Comparison of ENCODE assay signal across 12 cellular contexts in genomic region chr10:60942134-60942533, GRCh38. TPM values are rescaled to one million over a fixed set of nuclear protein-coding genes. Genes with fewer than 3 reads are reported as not detected.
DNase-seq lines count a peak whose midpoint lies in the region; ATAC-seq and TF ChIP-seq lines count a peak whose summit lies in the region.
"Had no signal": no experiment of that assay in that cellular context is flagged by ENCODE, and none has a peak within 500 bp of the region (broad histone marks: within the 10 kb centered on the region; RNA-seq: fewer than 3 reads in every experiment).

No MANE protein-coding gene starts in this region.

- no peak for TF ChIP-seq CTCF in HFF-Myc (IDR thresholded peaks at IDR 0.05; ENCODE audit: low read depth, low read length, missing control alignments)
- no peak for TF ChIP-seq CTCF in brain microvascular endothelial cell (IDR thresholded peaks at IDR 0.05; ENCODE audit: low read depth, low read length, missing control alignments)
- no peak for TF ChIP-seq CTCF in thoracic aorta (IDR thresholded peaks at IDR 0.05)

- H3K27ac Mint-ChIP-seq in activated CD4-positive, alpha-beta T cell treated with anti-CD3 and anti-CD28 coated beads, Interleukin-2, amount 10 ng/mL, durations not matched to agents 24 days and 14 days, result no peak overlapping the region

- H3K4me3 ChIP-seq in HFF-Myc (replicated peaks; ENCODE audit: low read depth, low read length) (peak overlapping the region; percentile 67), brain microvascular endothelial cell (ENCODE audit: low read depth, low read length) (peak overlapping the region; percentile 76), muscle layer of duodenum (ENCODE audit: low read depth in 1 of 2, low read length in 2 of 2) (peak overlapping the region; percentile 89 to 90), thoracic aorta (peak overlapping the region; percentile 90)

- H3K9me3 Mint-ChIP-seq in activated CD4-positive, alpha-beta T cell treated with anti-CD3 and anti-CD28 coated beads, Interleukin-2, amount 10 ng/mL, durations not matched to agents 24 days and 14 days, result no peaks in the 10 kb centered on the region
- H3K9me3 Mint-ChIP-seq: central memory CD8-positive, alpha-beta T cell; memory B cell had no signal

- peaks cover 8% of the 10 kb centered on the region for H3K4me1 Mint-ChIP-seq in activated CD4-positive, alpha-beta T cell treated with anti-CD3 and anti-CD28 coated beads, Interleukin-2, amount 10 ng/mL, durations not matched to agents 24 days and 14 days

- intact Hi-C loops in activated CD4-positive, alpha-beta T cell treated with anti-CD3 and anti-CD28 coated beads, Interleukin-2, amount 10 ng/mL, durations not matched to agents 24 days and 14 days (cut with micrococcal nuclease), result loop anchor here (2.0 to 10.0 kb wide), 2 partner anchors 27 to 707 kb away; no protein-coding TSS in a partner anchor

- no peaks in the 10 kb centered on the region for H3K36me3 Mint-ChIP-seq in activated CD4-positive, alpha-beta T cell treated with anti-CD3 and anti-CD28 coated beads, Interleukin-2, amount 10 ng/mL, durations not matched to agents 24 days and 14 days (ENCODE audit: low read depth)
- H3K36me3 Mint-ChIP-seq: memory B cell had no signal

- peaks cover 77% of the 10 kb centered on the region for H3K27me3 Mint-ChIP-seq in activated CD4-positive, alpha-beta T cell treated with anti-CD3 and anti-CD28 coated beads, Interleukin-2, amount 10 ng/mL, durations not matched to agents 24 days and 14 days

- H3K27ac ChIP-seq in brain microvascular endothelial cell (no peak overlapping the region), muscle layer of duodenum (ENCODE audit: low read length) (peak overlapping the region; percentile 95), thoracic aorta (peak overlapping the region; percentile 96 to 99)

- in situ Hi-C loops in brain microvascular endothelial cell (cut with HindIII; ENCODE audit: low pct_ligation_motif_present, low sequenced_read_pairs), result no loop called here

- H3K4me3 Mint-ChIP-seq in activated CD4-positive, alpha-beta T cell treated with anti-CD3 and anti-CD28 coated beads, Interleukin-2, amount 10 ng/mL, durations not matched to agents 24 days and 14 days, result no peak overlapping the region

- H3K27me3 ChIP-seq in brain microvascular endothelial cell (replicated peaks) (no peaks in the 10 kb centered on the region), muscle layer of duodenum (ENCODE audit: low read depth, low read length) (no peaks in the 10 kb centered on the region), thoracic aorta (replicated peaks; ENCODE audit: insufficient read depth) (no peaks in the 10 kb centered on the region)

- ATAC-seq in thoracic aorta (ENCODE audit: insufficient number of reproducible peaks, low FRiP score, low read depth), result no peak

- H3K9me3 ChIP-seq in muscle layer of duodenum (ENCODE audit: control insufficient read depth in 1 of 2, low read length in 2 of 2), result no peaks in the 10 kb centered on the region
- no peaks in the 10 kb centered on the region for H3K9me3 ChIP-seq in thoracic aorta

- no peak for DNase-seq in HFF-Myc (ENCODE audit: extremely low read depth, low read depth)
- no peak for DNase-seq in brain microvascular endothelial cell
- no peak for DNase-seq in thoracic aorta (ENCODE audit: low spot score)
- DNase-seq in activated CD4-positive, alpha-beta T cell treated with anti-CD3 and anti-CD28 coated beads, Interleukin-2, amount 10 ng/mL, durations not matched to agents 24 days and 14 days, result no peak
- no peak for DNase-seq in epidermal melanocyte (ENCODE audit: insufficient read length, low spot score)
- no peak for DNase-seq in KG1 (lab: John Stamatoyannopoulos, UW)
- no peak for DNase-seq in SIG-M5 treated with dmso at 0.1 percent for 504 hours (lab: John Stamatoyannopoulos, UW; ENCODE audit: unreplicated experiment)
- DNase-seq: NCI-H524, SHP77 treated with DMSO at 0.1 percent for 48 hours had no signal

- H3K36me3 ChIP-seq in brain microvascular endothelial cell (replicated peaks), result no peaks in the 10 kb centered on the region
- H3K36me3 ChIP-seq in muscle layer of duodenum (ENCODE audit: control insufficient read depth in 1 of 2, insufficient read depth in 2 of 2, low read length in 2 of 2), result no peaks in the 10 kb centered on the region
- no peaks in the 10 kb centered on the region for H3K36me3 ChIP-seq in thoracic aorta

- H3K4me1 ChIP-seq in muscle layer of duodenum (ENCODE audit: control insufficient read depth in 1 of 2, insufficient read depth in 2 of 2, low read length in 2 of 2) (peaks cover 0 to 25% of the 10 kb centered on the region in 2 donors), thoracic aorta (ENCODE audit: control insufficient read depth in 1 of 2, low read depth in 2 of 2) (peaks cover 9 to 41% of the 10 kb centered on the region in 2 donors)

RNA-seq across cellular contexts. Expression of gene RHOBTB1, which starts 1.9 kb away (rescaled TPM):
- total RNA-seq in thoracic aorta, result 10 to 100 TPM; 16.7 to 19.6 TPM
- 0.69 TPM in 1 of 2 replicates, not detected in the other for total RNA-seq in activated CD4-positive, alpha-beta T cell treated with anti-CD3 and anti-CD28 coated beads, Interleukin-2, amount 10 ng/mL, durations not matched to agents 24 days and 14 days

Comparison
In these comparisons a context has a peak if more than half of its experiments do, and no peak if none do; other contexts are left out.
1. RNA of gene RHOBTB1, which starts 1.9 kb away (total RNA-seq): 16.7 to 19.6 TPM in thoracic aorta; 0.69 TPM in activated CD4-positive, alpha-beta T cell treated with anti-CD3 and anti-CD28 coated beads, Interleukin-2, amount 10 ng/mL, durations not matched to agents 24 days and 14 days; every median in the first group is over 10 times any median in the second.
2. Peak in every context shown above with its lines, with median percentiles within 50 percentile points of each other: H3K4me3 ChIP-seq.